Comparison of ENCODE assay signal across 8 cellular contexts in genomic region chr2:66433945-66434678, GRCh38. TPM values are rescaled to one million over a fixed set of nuclear protein-coding genes. Genes with fewer than 3 reads are reported as not detected.
DNase-seq lines count a peak whose midpoint lies in the region; ATAC-seq and TF ChIP-seq lines count a peak whose summit lies in the region.

No MANE protein-coding gene starts in this region.

- no peaks in the 10 kb centered on the region for H3K9me3 ChIP-seq in heart left ventricle

- no peaks in the 10 kb centered on the region for H3K36me3 Mint-ChIP-seq in activated naive CD8-positive, alpha-beta T cell treated with anti-CD3 and anti-CD28 coated beads, Interleukin-2, amount 10 ng/mL, durations not matched to agents 7 days and 5 days
- H3K36me3 Mint-ChIP-seq in osteocyte (ENCODE audit: unreplicated experiment) = no peaks in the 10 kb centered on the region

- no peaks in the 10 kb centered on the region for H3K9me3 Mint-ChIP-seq in activated naive CD8-positive, alpha-beta T cell treated with anti-CD3 and anti-CD28 coated beads, Interleukin-2, amount 10 ng/mL, durations not matched to agents 7 days and 5 days
- H3K9me3 Mint-ChIP-seq in osteocyte (ENCODE audit: unreplicated experiment) = no peaks in the 10 kb centered on the region

- H3K27me3 Mint-ChIP-seq in activated naive CD8-positive, alpha-beta T cell treated with anti-CD3 and anti-CD28 coated beads, Interleukin-2, amount 10 ng/mL, durations not matched to agents 7 days and 5 days = peaks cover 82% of the 10 kb centered on the region
- peaks cover 88% of the 10 kb centered on the region for H3K27me3 Mint-ChIP-seq in osteocyte (ENCODE audit: unreplicated experiment)

- no peaks in the 10 kb centered on the region for H3K36me3 ChIP-seq in heart left ventricle

- H3K27ac ChIP-seq in heart left ventricle = peak overlapping the region; percentile 83 to 96 (median 92)

- intact Hi-C loops in heart left ventricle (cut with DNase I) = loop anchor here in 9 of 10 donors (2.0 to 10.0 kb wide), 15 partner anchors 61 to 1411 kb away; no protein-coding TSS in a partner anchor

- WGBS in heart left ventricle, 4 donors = 0% methylated on average over 29 to 61 of the region's 61 CpGs

- H3K27me3 ChIP-seq in heart left ventricle = peaks cover 0 to 58% (median 0%) of the 10 kb centered on the region in 9 donors

- ATAC-seq in GM21528 (IDR thresholded peaks at IDR 0.05; ENCODE audit: low FRiP score, unreplicated experiment) (peak; percentile 44), heart left ventricle (peak; percentile 12 to 58 (median 43)), GM19463 (IDR thresholded peaks at IDR 0.05; ENCODE audit: unreplicated experiment) (no peak)
- ATAC-seq in activated naive CD8-positive, alpha-beta T cell treated with anti-CD3 and anti-CD28 coated beads, Interleukin-2, amount 10 ng/mL, durations not matched to agents 7 days and 5 days (ENCODE audit: low read depth) = no peak

- H3K4me1 ChIP-seq in heart left ventricle = peaks cover 0 to 14% (median 0%) of the 10 kb centered on the region in 12 donors

- H3K4me3 ChIP-seq in heart left ventricle = peak overlapping the region; percentile 53 to 91 (median 74)

- POLR2A ChIA-PET in activated naive CD8-positive, alpha-beta T cell treated with anti-CD3 and anti-CD28 coated beads, Interleukin-2, amount 10 ng/mL, durations not matched to agents 7 days and 5 days (lab: Charles Lee) = no interaction called here

- TF ChIP-seq CTCF in heart left ventricle (IDR thresholded peaks at IDR 0.05) (no peak), osteocyte (IDR thresholded peaks at IDR 0.05) (no peak)

- peak overlapping the region; percentile 77 for H3K4me3 Mint-ChIP-seq in activated naive CD8-positive, alpha-beta T cell treated with anti-CD3 and anti-CD28 coated beads, Interleukin-2, amount 10 ng/mL, durations not matched to agents 7 days and 5 days
- peak overlapping the region; percentile 97 for H3K4me3 Mint-ChIP-seq in osteocyte (ENCODE audit: unreplicated experiment)

- H3K4me1 Mint-ChIP-seq in activated naive CD8-positive, alpha-beta T cell treated with anti-CD3 and anti-CD28 coated beads, Interleukin-2, amount 10 ng/mL, durations not matched to agents 7 days and 5 days = peaks cover 17% of the 10 kb centered on the region
- peaks cover 27% of the 10 kb centered on the region for H3K4me1 Mint-ChIP-seq in osteocyte (ENCODE audit: unreplicated experiment)

- H3K27ac Mint-ChIP-seq in activated naive CD8-positive, alpha-beta T cell treated with anti-CD3 and anti-CD28 coated beads, Interleukin-2, amount 10 ng/mL, durations not matched to agents 7 days and 5 days = no peak overlapping the region
- peak overlapping the region; percentile 89 for H3K27ac Mint-ChIP-seq in osteocyte (ENCODE audit: unreplicated experiment)

- no peak for TF ChIP-seq POLR2A in heart left ventricle (IDR thresholded peaks at IDR 0.05)

- DNase-seq in COLO668 (lab: John Stamatoyannopoulos, UW; ENCODE audit: unreplicated experiment) (peak; percentile 87), NCI-H1694 (lab: John Stamatoyannopoulos, UW) (peak; percentile 50), heart left ventricle (peak; percentile 54 to 81 (median 62)), osteocyte (ENCODE audit: extremely low spot score, unreplicated experiment) (no peak)
- peak; percentile 50 for DNase-seq in activated naive CD8-positive, alpha-beta T cell treated with anti-CD3 and anti-CD28 coated beads, Interleukin-2, amount 10 ng/mL, durations not matched to agents 7 days and 5 days
- no peak for DNase-seq in stimulated activated CD4-positive, alpha-beta T cell treated with anti-CD3 and anti-CD28 coated beads, Interleukin-4, amount 100 ng/mL, for 24 hours

RNA-seq across cellular contexts. Expression of gene MEIS1, which starts 0.8 kb away (rescaled TPM):
- total RNA-seq in activated naive CD8-positive, alpha-beta T cell treated with anti-CD3 and anti-CD28 coated beads, Interleukin-2, amount 10 ng/mL, durations not matched to agents 7 days and 5 days = not detected
- total RNA-seq in heart left ventricle = 10 to 100 TPM; 21.3 to 50.8 (median 41.8) TPM
- polyA plus RNA-seq in heart left ventricle = 10 to 100 TPM; 12.9 to 55.7 TPM
- total RNA-seq in osteocyte = 0.86 and 0.91 TPM in 2 replicates

Comparison
In these comparisons a context has a peak if more than half of its experiments do, and no peak if none do; other contexts are left out.
1. DNase-seq: peak in COLO668 (single experiment), NCI-H1694 (single experiment), activated naive CD8-positive, alpha-beta T cell treated with anti-CD3 and anti-CD28 coated beads, Interleukin-2, amount 10 ng/mL, durations not matched to agents 7 days and 5 days (single experiment) and heart left ventricle (5 of 5); none in osteocyte (single experiment) and stimulated activated CD4-positive, alpha-beta T cell treated with anti-CD3 and anti-CD28 coated beads, Interleukin-4, amount 100 ng/mL, for 24 hours (single experiment).
2. ATAC-seq: peak in GM21528 (single experiment) and heart left ventricle (4 of 4); none in activated naive CD8-positive, alpha-beta T cell treated with anti-CD3 and anti-CD28 coated beads, Interleukin-2, amount 10 ng/mL, durations not matched to agents 7 days and 5 days (single experiment) and GM19463 (single experiment).
3. RNA of gene MEIS1, which starts 0.8 kb away (total RNA-seq): 21.3 to 50.8 TPM in heart left ventricle; 0.86 to 0.91 TPM in osteocyte and not detected in activated naive CD8-positive, alpha-beta T cell treated with anti-CD3 and anti-CD28 coated beads, Interleukin-2, amount 10 ng/mL, durations not matched to agents 7 days and 5 days; every median in the first group is over 10 times any median in the second.